Comparison of ENCODE assay signal across 18 cellular contexts in genomic region chr1:2307943-2308342, GRCh38.
DNase-seq lines count a peak whose midpoint lies in the region; ATAC-seq and TF ChIP-seq lines count a peak whose summit lies in the region.
"Had no signal": no experiment of that assay in that cellular context is flagged by ENCODE, and none has a peak within 500 bp of the region (broad histone marks: within the 10 kb centered on the region; RNA-seq: fewer than 3 reads in every experiment).

No MANE protein-coding gene starts in this region.

- H3K36me3 Mint-ChIP-seq in activated naive CD8-positive, alpha-beta T cell: peaks cover 7% of the 10 kb centered on the region
- peaks cover 13% of the 10 kb centered on the region for H3K36me3 Mint-ChIP-seq in activated naive CD8-positive, alpha-beta T cell treated with anti-CD3 and anti-CD28 coated beads, Interleukin-2, amount 50 U/mL, for 24 hours (ENCODE audit: low read depth)
- peaks cover 6% of the 10 kb centered on the region for H3K36me3 Mint-ChIP-seq in IgD-negative memory B cell
- peaks cover 51% of the 10 kb centered on the region for H3K36me3 Mint-ChIP-seq in stimulated activated memory B cell treated with anti-CD40 and anti-IgM and Interleukin-4, amounts not matched to agents 10 μg/mL and 1 μg/mL and 100 μg/mL, for 72 hours

- no peaks in the 10 kb centered on the region for H3K27me3 ChIP-seq in dorsolateral prefrontal cortex
- no peaks in the 10 kb centered on the region for H3K27me3 ChIP-seq in H7 (ENCODE audit: control insufficient read depth, insufficient read depth, low read length)
- H3K27me3 ChIP-seq: right atrium auricular region had no signal

- TF ChIP-seq CTCF in dorsolateral prefrontal cortex (IDR thresholded peaks at IDR 0.05 in 54 of 56, conservative IDR thresholded peaks at IDR 0.05 in 2 of 56; ENCODE audit: low read depth in 1 of 56, partially characterized antibody in 56 of 56): no peak

- peak overlapping the region; percentile 22 for H3K27ac Mint-ChIP-seq in activated naive CD8-positive, alpha-beta T cell
- no peak overlapping the region for H3K27ac Mint-ChIP-seq in activated naive CD8-positive, alpha-beta T cell treated with anti-CD3 and anti-CD28 coated beads, Interleukin-2, amount 50 U/mL, for 24 hours
- peak overlapping the region in 2 of 3 donors; percentile 56 to 91 for H3K27ac Mint-ChIP-seq in IgD-negative memory B cell
- H3K27ac Mint-ChIP-seq in stimulated activated memory B cell treated with anti-CD40 and anti-IgM and Interleukin-4, amounts not matched to agents 10 μg/mL and 1 μg/mL and 100 μg/mL, for 72 hours: peak overlapping the region; percentile 32
- H3K27ac Mint-ChIP-seq: activated CD4-positive, alpha-beta memory T cell treated with anti-CD3 and anti-CD28 coated beads, Interleukin-2, amount 10 ng/mL, durations not matched to agents 7 days and 5 days; activated naive CD8-positive, alpha-beta T cell treated with anti-CD3 and anti-CD28 coated beads, Interleukin-2, amount 10 ng/mL, durations not matched to agents 7 days and 5 days had no signal

- DNase-seq in activated naive CD8-positive, alpha-beta T cell treated with anti-CD3 and anti-CD28 coated beads, Interleukin-2, amount 50 U/mL, for 24 hours: no peak
- peak in 1 of 10 donors; percentile 42 for DNase-seq in dorsolateral prefrontal cortex
- DNase-seq in NCI-H146 treated with DMSO at 0.1 percent for 48 hours (lab: John Stamatoyannopoulos, UW; ENCODE audit: unreplicated experiment): no peak
- no peak for DNase-seq in H7
- no peak for DNase-seq in activated gamma-delta T cell (lab: John Stamatoyannopoulos, UW)
- DNase-seq: ACHN; activated CD4-positive, alpha-beta memory T cell treated with anti-CD3 and anti-CD28 coated beads, Interleukin-2, amount 10 ng/mL, durations not matched to agents 7 days and 5 days; activated naive CD8-positive, alpha-beta T cell treated with anti-CD3 and anti-CD28 coated beads, Interleukin-2, amount 10 ng/mL, durations not matched to agents 7 days and 5 days; CD4-positive, CD25-positive, alpha-beta regulatory T cell; head of caudate nucleus; left ventricle myocardium superior; NCI-H187 treated with DMSO at 0.1 percent for 48 hours; NCI-H446 treated with DMSO at 0.1 percent for 48 hours had no signal

- H3K9me3 Mint-ChIP-seq in activated naive CD8-positive, alpha-beta T cell (ENCODE audit: low read depth): no peaks in the 10 kb centered on the region
- no peaks in the 10 kb centered on the region for H3K9me3 Mint-ChIP-seq in activated naive CD8-positive, alpha-beta T cell treated with anti-CD3 and anti-CD28 coated beads, Interleukin-2, amount 50 U/mL, for 24 hours
- H3K9me3 Mint-ChIP-seq in IgD-negative memory B cell: no peaks in the 10 kb centered on the region
- no peaks in the 10 kb centered on the region for H3K9me3 Mint-ChIP-seq in stimulated activated memory B cell treated with anti-CD40 and anti-IgM and Interleukin-4, amounts not matched to agents 10 μg/mL and 1 μg/mL and 100 μg/mL, for 72 hours
- H3K9me3 Mint-ChIP-seq: activated CD4-positive, alpha-beta memory T cell treated with anti-CD3 and anti-CD28 coated beads, Interleukin-2, amount 10 ng/mL, durations not matched to agents 7 days and 5 days; activated naive CD8-positive, alpha-beta T cell treated with anti-CD3 and anti-CD28 coated beads, Interleukin-2, amount 10 ng/mL, durations not matched to agents 7 days and 5 days had no signal

- intact Hi-C loops in dorsolateral prefrontal cortex (cut with DNase I): loop anchor here in 1 of 2 donors (5.0 kb wide), 1 partner anchor 116 kb away; the partner anchor contains the start of gene FAAP20

- H3K27me3 Mint-ChIP-seq in activated naive CD8-positive, alpha-beta T cell: no peaks in the 10 kb centered on the region
- H3K27me3 Mint-ChIP-seq in activated naive CD8-positive, alpha-beta T cell treated with anti-CD3 and anti-CD28 coated beads, Interleukin-2, amount 50 U/mL, for 24 hours: no peaks in the 10 kb centered on the region
- no peaks in the 10 kb centered on the region for H3K27me3 Mint-ChIP-seq in IgD-negative memory B cell
- no peaks in the 10 kb centered on the region for H3K27me3 Mint-ChIP-seq in stimulated activated memory B cell treated with anti-CD40 and anti-IgM and Interleukin-4, amounts not matched to agents 10 μg/mL and 1 μg/mL and 100 μg/mL, for 72 hours
- H3K27me3 Mint-ChIP-seq: activated CD4-positive, alpha-beta memory T cell treated with anti-CD3 and anti-CD28 coated beads, Interleukin-2, amount 10 ng/mL, durations not matched to agents 7 days and 5 days; activated naive CD8-positive, alpha-beta T cell treated with anti-CD3 and anti-CD28 coated beads, Interleukin-2, amount 10 ng/mL, durations not matched to agents 7 days and 5 days; CD4-positive, CD25-positive, alpha-beta regulatory T cell had no signal

- no peak for ATAC-seq in activated naive CD8-positive, alpha-beta T cell treated with anti-CD3 and anti-CD28 coated beads, Interleukin-2, amount 50 U/mL, for 24 hours
- no peak for ATAC-seq in stimulated activated memory B cell treated with anti-CD40 and anti-IgM and Interleukin-4, amounts not matched to agents 10 μg/mL and 1 μg/mL and 100 μg/mL, for 72 hours
- ATAC-seq: left ventricle myocardium superior, SK-N-SH treated with all-trans-retinoic acid at 6 μM for 48 hours had no signal

- H3K4me3 Mint-ChIP-seq in activated naive CD8-positive, alpha-beta T cell: no peak overlapping the region
- no peak overlapping the region for H3K4me3 Mint-ChIP-seq in activated naive CD8-positive, alpha-beta T cell treated with anti-CD3 and anti-CD28 coated beads, Interleukin-2, amount 50 U/mL, for 24 hours
- H3K4me3 Mint-ChIP-seq in IgD-negative memory B cell: peak overlapping the region in 1 of 4 donors; percentile 36
- no peak overlapping the region for H3K4me3 Mint-ChIP-seq in stimulated activated memory B cell treated with anti-CD40 and anti-IgM and Interleukin-4, amounts not matched to agents 10 μg/mL and 1 μg/mL and 100 μg/mL, for 72 hours
- H3K4me3 Mint-ChIP-seq: activated CD4-positive, alpha-beta memory T cell treated with anti-CD3 and anti-CD28 coated beads, Interleukin-2, amount 10 ng/mL, durations not matched to agents 7 days and 5 days; activated naive CD8-positive, alpha-beta T cell treated with anti-CD3 and anti-CD28 coated beads, Interleukin-2, amount 10 ng/mL, durations not matched to agents 7 days and 5 days had no signal

- peak overlapping the region in 40 of 59 donors; percentile 6 to 96 (median 67) for H3K27ac ChIP-seq in dorsolateral prefrontal cortex
- H3K27ac ChIP-seq: right atrium auricular region had no signal

- H3K4me3 ChIP-seq in dorsolateral prefrontal cortex: no peak overlapping the region
- H3K4me3 ChIP-seq in H7 (ENCODE audit: insufficient read depth, low read depth, low read length): no peak overlapping the region
- H3K4me3 ChIP-seq: right atrium auricular region had no signal

- H3K4me1 Mint-ChIP-seq in activated naive CD8-positive, alpha-beta T cell (ENCODE audit: low read depth): peaks cover 8% of the 10 kb centered on the region
- H3K4me1 Mint-ChIP-seq in activated naive CD8-positive, alpha-beta T cell treated with anti-CD3 and anti-CD28 coated beads, Interleukin-2, amount 50 U/mL, for 24 hours: peaks cover 13% of the 10 kb centered on the region
- peaks cover 5 to 13% (median 7%) of the 10 kb centered on the region in 3 donors for H3K4me1 Mint-ChIP-seq in IgD-negative memory B cell
- H3K4me1 Mint-ChIP-seq in stimulated activated memory B cell treated with anti-CD40 and anti-IgM and Interleukin-4, amounts not matched to agents 10 μg/mL and 1 μg/mL and 100 μg/mL, for 72 hours: peaks cover 39% of the 10 kb centered on the region
- H3K4me1 Mint-ChIP-seq: activated naive CD8-positive, alpha-beta T cell treated with anti-CD3 and anti-CD28 coated beads, Interleukin-2, amount 10 ng/mL, durations not matched to agents 7 days and 5 days had no signal

- H3K36me3 ChIP-seq in H7 (replicated peaks; ENCODE audit: control insufficient read depth, insufficient read depth, low read length): peaks cover 16% of the 10 kb centered on the region
